In genomic region chrX:153063315-153063714, GRCh38 we compare ENCODE assay signal across 23 cellular contexts. TPM values are rescaled to one million over a fixed set of nuclear protein-coding genes. Genes with fewer than 3 reads are reported as not detected.
DNase-seq lines count a peak whose midpoint lies in the region; ATAC-seq and TF ChIP-seq lines count a peak whose summit lies in the region.
"Had no signal": no experiment of that assay in that cellular context is flagged by ENCODE, and none has a peak within 500 bp of the region (broad histone marks: within the 10 kb centered on the region; RNA-seq: fewer than 3 reads in every experiment).

No MANE protein-coding gene starts in this region.

- H4K20me1 ChIP-seq in GM23248 (ENCODE audit: insufficient read depth) (no peaks in the 10 kb centered on the region), osteoblast (ENCODE audit: insufficient read depth, low read length) (no peaks in the 10 kb centered on the region)

- no peak overlapping the region for H3K4me3 ChIP-seq in GM23248
- no peak overlapping the region for H3K4me3 ChIP-seq in fibroblast of mammary gland (ENCODE audit: control insufficient read depth, low read depth, low read length)
- no peak overlapping the region for H3K4me3 ChIP-seq in osteoblast (ENCODE audit: insufficient read depth, low read length)
- no peak overlapping the region for H3K4me3 ChIP-seq in effector memory CD4-positive, alpha-beta T cell (ENCODE audit: insufficient read depth, low read depth, low read length, poor library complexity, severe bottlenecking)
- H3K4me3 ChIP-seq: ascending aorta, sigmoid colon had no signal

- ATAC-seq in GM21723 (IDR thresholded peaks at IDR 0.05; ENCODE audit: unreplicated experiment) = no peak
- ATAC-seq: activated CD8-positive, alpha-beta memory T cell treated with anti-CD3 and anti-CD28 coated beads, Interleukin-2, amount 10 ng/mL, durations not matched to agents 7 days and 5 days; SK-N-SH treated with all-trans-retinoic acid at 6 μM for 48 hours had no signal

- H3K36me3 ChIP-seq in GM23248 (ENCODE audit: low read depth) = no peaks in the 10 kb centered on the region
- no peaks in the 10 kb centered on the region for H3K36me3 ChIP-seq in osteoblast (ENCODE audit: insufficient read depth, low read length)
- no peaks in the 10 kb centered on the region for H3K36me3 ChIP-seq in effector memory CD4-positive, alpha-beta T cell (ENCODE audit: control insufficient read depth, insufficient read depth, low read length)
- H3K36me3 ChIP-seq: ascending aorta, sigmoid colon had no signal

- H3K79me2 ChIP-seq in GM23248 (ENCODE audit: insufficient read depth) (no peaks in the 10 kb centered on the region), osteoblast (ENCODE audit: insufficient read depth, low read length) (no peaks in the 10 kb centered on the region)

- H3K9me3 ChIP-seq in GM23248 (ENCODE audit: low read depth) (no peaks in the 10 kb centered on the region), osteoblast (ENCODE audit: low read depth, low read length) (no peaks in the 10 kb centered on the region)
- no peaks in the 10 kb centered on the region for H3K9me3 ChIP-seq in effector memory CD4-positive, alpha-beta T cell (ENCODE audit: control insufficient read depth, low read length)
- H3K9me3 ChIP-seq: ascending aorta, sigmoid colon had no signal

- no peak for TF ChIP-seq CTCF in fibroblast of mammary gland (conservative IDR thresholded peaks at IDR 0.05; ENCODE audit: control insufficient read depth, insufficient read depth, low read depth, low read length)
- TF ChIP-seq CTCF in osteoblast (IDR thresholded peaks at IDR 0.05; ENCODE audit: extremely low read depth, low read depth, low read length) = no peak

- H3K9ac ChIP-seq in GM23248 = no peak overlapping the region

- H3K4me2 ChIP-seq in GM23248 (ENCODE audit: unreplicated experiment) (no peak overlapping the region), osteoblast (ENCODE audit: insufficient read depth, low read length) (no peak overlapping the region)

- peak; percentile 40 for DNase-seq in GM23248
- DNase-seq in amniotic epithelial cell (ENCODE audit: low read depth) = peak; percentile 53
- DNase-seq in fibroblast of mammary gland (ENCODE audit: low read depth) = peak; percentile 6
- peak; percentile 73 for DNase-seq in osteoblast (ENCODE audit: insufficient read length, low spot score, missing footprints)
- no peak for DNase-seq in effector memory CD4-positive, alpha-beta T cell
- DNase-seq in activated gamma-delta T cell treated with Interleukin-2 at 50 U/mL for 16 hours = no peak
- DNase-seq: activated CD4-positive, alpha-beta T cell treated with anti-CD3 and anti-CD28 coated beads, Interleukin-2, amount 10 ng/mL, durations not matched to agents 24 days and 14 days; activated CD8-positive, alpha-beta memory T cell treated with anti-CD3 and anti-CD28 coated beads, Interleukin-2, amount 10 ng/mL, durations not matched to agents 7 days and 5 days; CD4-positive, alpha-beta memory T cell; glutamatergic neuron; Kasumi-1; kidney; mammary epithelial cell; NCI-H1048; NCI-H1694 treated with DMSO at 0.1 percent for 48 hours; NCI-H226; posterior cingulate gyrus; sigmoid colon had no signal

- no peaks in the 10 kb centered on the region for H3F3A ChIP-seq in GM23248 (ENCODE audit: insufficient read depth)

- no peak overlapping the region for H2AFZ ChIP-seq in GM23248
- H2AFZ ChIP-seq in osteoblast (ENCODE audit: low read length) = no peak overlapping the region

- no peaks in the 10 kb centered on the region for H3K9me2 ChIP-seq in GM23248 (ENCODE audit: insufficient read depth)

- H3K27me3 ChIP-seq in GM23248 (replicated peaks; ENCODE audit: insufficient read depth) (no peaks in the 10 kb centered on the region), osteoblast (ENCODE audit: insufficient read depth, low read length) (peaks cover 3% of the 10 kb centered on the region)
- H3K27me3 ChIP-seq in effector memory CD4-positive, alpha-beta T cell (replicated peaks; ENCODE audit: control insufficient read depth, insufficient read depth, low read length, poor library complexity, severe bottlenecking) = no peaks in the 10 kb centered on the region
- H3K27me3 ChIP-seq: ascending aorta had no signal

- H3K4me1 ChIP-seq in GM23248 (ENCODE audit: insufficient read depth) (peaks cover 8% of the 10 kb centered on the region), osteoblast (ENCODE audit: insufficient read depth, low read length) (peaks cover 6% of the 10 kb centered on the region)
- no peaks in the 10 kb centered on the region for H3K4me1 ChIP-seq in effector memory CD4-positive, alpha-beta T cell (ENCODE audit: control insufficient read depth, insufficient read depth, low read length, poor library complexity, severe bottlenecking)
- H3K4me1 ChIP-seq: ascending aorta, sigmoid colon had no signal

- in situ Hi-C loops in GM23248 (cut with MboI) = no loop called here

- no peak overlapping the region for H3K27ac ChIP-seq in GM23248
- H3K27ac ChIP-seq in osteoblast (ENCODE audit: low read depth, low read length) = no peak overlapping the region
- H3K27ac ChIP-seq in effector memory CD4-positive, alpha-beta T cell (ENCODE audit: insufficient read depth, low read length, poor library complexity, severe bottlenecking) = no peak overlapping the region
- H3K27ac ChIP-seq: ascending aorta, sigmoid colon, VCaP had no signal

RNA-seq across cellular contexts. Expression of gene PNMA3, which starts 7.0 kb away (rescaled TPM):
- total RNA-seq in GM23248 (2014; rRNA removed; shearing (Covaris generic)) = not detected in 2 replicates
- polyA plus RNA-seq in GM23248 (2016; fragmentation: Nextera tagmentation; extraction: Ambion mirVana) = not detected in 2 replicates
- total RNA-seq in osteoblast = not detected in 2 replicates
- total RNA-seq: ascending aorta, OCI-LY7 had no signal

RNA-seq across cellular contexts. Expression of gene PNMA6A, which starts 8.9 kb away (rescaled TPM):
- 0.22 and 1.1 TPM in 2 replicates for total RNA-seq in GM23248 (2014; rRNA removed; shearing (Covaris generic))
- 0.19 TPM in 1 of 2 replicates, not detected in the other for polyA plus RNA-seq in GM23248 (2016; fragmentation: Nextera tagmentation; extraction: Ambion mirVana)
- 1.1 and 1.2 TPM in 2 replicates for total RNA-seq in osteoblast

Comparison
In these comparisons a context has a peak if more than half of its experiments do, and no peak if none do; other contexts are left out.
1. DNase-seq: peak in GM23248 (single experiment), amniotic epithelial cell (single experiment), fibroblast of mammary gland (single experiment) and osteoblast (single experiment); none in effector memory CD4-positive, alpha-beta T cell (0 of 3) and activated gamma-delta T cell treated with Interleukin-2 at 50 U/mL for 16 hours (single experiment).